15 cellular contexts compared by ENCODE assay signal in genomic region chr13:50537029-50537428, GRCh38.
DNase-seq lines count a peak whose midpoint lies in the region; ATAC-seq, FAIRE-seq and TF ChIP-seq lines count a peak whose summit lies in the region.
"Had no signal": no experiment of that assay in that cellular context is flagged by ENCODE, and none has a peak within 500 bp of the region (broad histone marks: within the 10 kb centered on the region; RNA-seq: fewer than 3 reads in every experiment).

No MANE protein-coding gene starts in this region.

- TF ChIP-seq CTCF in IMR-90 (conservative IDR thresholded peaks at IDR 0.05; ENCODE audit: low read depth, low read length), result no peak
- TF ChIP-seq CTCF in bronchial epithelial cell (IDR thresholded peaks at IDR 0.05; ENCODE audit: insufficient read depth, low read length, severe bottlenecking), result no peak
- no peak for TF ChIP-seq CTCF in keratinocyte (optimal IDR thresholded peaks at IDR 0.05 in 1 of 3, IDR thresholded peaks at IDR 0.05 in 1 of 3, conservative IDR thresholded peaks at IDR 0.05 in 1 of 3; ENCODE audit: extremely low read depth in 1 of 3, insufficient read depth in 2 of 3, low read length in 3 of 3)

- no peaks in the 10 kb centered on the region for H3K79me2 ChIP-seq in GM23248 (ENCODE audit: insufficient read depth)
- no peaks in the 10 kb centered on the region for H3K79me2 ChIP-seq in keratinocyte (ENCODE audit: control insufficient read depth, insufficient read depth, low read length)

- H3K4me1 ChIP-seq in GM23248 (ENCODE audit: insufficient read depth) (peaks cover 11% of the 10 kb centered on the region), IMR-90 (ENCODE audit: control insufficient read depth, insufficient read depth, low read length) (peaks cover 8% of the 10 kb centered on the region), keratinocyte (ENCODE audit: control insufficient read depth, extremely low read depth, insufficient read depth, low read length) (peaks cover 9% of the 10 kb centered on the region)

- H3K9ac ChIP-seq in GM23248, result no peak overlapping the region
- H3K9ac ChIP-seq in IMR-90 (ENCODE audit: low read depth, low read length), result no peak overlapping the region
- H3K9ac ChIP-seq in keratinocyte (ENCODE audit: control insufficient read depth, extremely low read depth, insufficient read depth, low read length), result no peak overlapping the region

- H3F3A ChIP-seq in GM23248 (ENCODE audit: insufficient read depth), result peaks cover 24% of the 10 kb centered on the region

- no peak for ATAC-seq in IMR-90 (ENCODE audit: low read depth)
- no peak for ATAC-seq in GM19395 (IDR thresholded peaks at IDR 0.05; ENCODE audit: unreplicated experiment)
- ATAC-seq in HG02588 (IDR thresholded peaks at IDR 0.05; ENCODE audit: unreplicated experiment), result no peak
- ATAC-seq: GM12878, GM23338 had no signal

- POLR2A ChIA-PET in IMR-90 (lab: Charles Lee; ENCODE audit: unreplicated experiment), result no interaction called here

- no peak overlapping the region for H2AK9ac ChIP-seq in IMR-90 (replicated peaks; ENCODE audit: low read depth, low read length, poor library complexity)

- H3K9me1 ChIP-seq in IMR-90 (ENCODE audit: insufficient read depth, low read length), result no peaks in the 10 kb centered on the region; the same call in 1 of the 2 replicates
- H3K9me1 ChIP-seq in keratinocyte (ENCODE audit: control insufficient read depth, extremely low read depth, insufficient read depth, low read length), result no peaks in the 10 kb centered on the region

- H3K56ac ChIP-seq in IMR-90 (ENCODE audit: extremely low read depth, insufficient read depth, low read length), result no peak overlapping the region

- dilution Hi-C loops in IMR-90 (cut with HindIII; ENCODE audit: low sequenced_read_pairs, unreplicated experiment) (no loop called here), keratinocyte (cut with MboI; ENCODE audit: extremely low pct_ligation_motif_present, low sequenced_read_pairs) (no loop called here)

- peak overlapping the region; percentile 21 for H4K5ac ChIP-seq in IMR-90 (ENCODE audit: low read depth, low read length)

- peak overlapping the region; percentile 38 for H3K14ac ChIP-seq in IMR-90 (replicated peaks; ENCODE audit: low read depth, low read length)

- no peak for TF ChIP-seq POLR2A in IMR-90 (IDR thresholded peaks at IDR 0.05; ENCODE audit: low read depth, low read length)

- H3K18ac ChIP-seq in IMR-90 (ENCODE audit: low read depth, low read length), result peak overlapping the region; percentile 88

- H4K8ac ChIP-seq in IMR-90 (ENCODE audit: low read depth in 2 of 2, low read length in 2 of 2), result peak overlapping the region; percentile 1 to 68; a peak in 2 of 4 replicates

- no peaks in the 10 kb centered on the region for H3K79me1 ChIP-seq in IMR-90 (ENCODE audit: low read depth in 1 of 2, low read length in 2 of 2)

- FAIRE-seq in bronchial epithelial cell (lab: Jason Lieb, UNC) (peak; percentile 60), keratinocyte (lab: Jason Lieb, UNC) (peak; percentile 67)
- FAIRE-seq: GM12878, GM18507, GM19239 had no signal

- CTCF ChIA-PET in IMR-90 (lab: Yijun Ruan, JAX), result interaction anchor here (0.6 kb wide), 1 partner anchor 521 kb away, joined by 4 read pairs; no protein-coding TSS in a partner anchor

- H2BK15ac ChIP-seq in IMR-90 (ENCODE audit: low read depth, low read length), result peak overlapping the region; percentile 64; the same call in 2 of the 3 replicates

- BruUV-seq in IMR-90 (replicated peaks; lab: Mats Ljungman, UMichigan), result no TSS peak

- TF ChIP-seq RAD21 in IMR-90 (IDR thresholded peaks at IDR 0.05; ENCODE audit: low read length), result no peak

- no peak overlapping the region for H3K4me3 ChIP-seq in GM23248
- no peak overlapping the region for H3K4me3 ChIP-seq in IMR-90 (ENCODE audit: insufficient read depth, low read depth, low read length)
- no peak overlapping the region for H3K4me3 ChIP-seq in bronchial epithelial cell (ENCODE audit: low read depth, low read length)
- H3K4me3 ChIP-seq in keratinocyte (ENCODE audit: control insufficient read depth in 2 of 3, extremely low read depth in 1 of 3, insufficient read depth in 2 of 3, low read depth in 1 of 3, low read length in 3 of 3), result no peak overlapping the region
- H3K4me3 ChIP-seq: GM12878, GM23338 had no signal

- H3K4me2 ChIP-seq in GM23248 (ENCODE audit: unreplicated experiment), result no peak overlapping the region
- no peak overlapping the region for H3K4me2 ChIP-seq in IMR-90 (ENCODE audit: low read depth, low read length)
- no peak overlapping the region for H3K4me2 ChIP-seq in keratinocyte (ENCODE audit: control insufficient read depth, extremely low read depth, insufficient read depth, low read depth, low read length)
- H3K4me2 ChIP-seq: GM23338 had no signal

- peak overlapping the region; percentile 83 for H2BK120ac ChIP-seq in IMR-90 (ENCODE audit: low read depth, low read length)

- peak overlapping the region; percentile 64 for H4K91ac ChIP-seq in IMR-90 (ENCODE audit: insufficient read depth, low read depth, low read length)

- 100% methylated on average over 1 of the region's 1 CpG for WGBS in GM23248 (ENCODE audit: low coverage in 1 of 2, low lambda C conversion rate in 2 of 2, missing lambda C conversion rate in 2 of 2), 2 experiments
- no CpG with 5 or more reads among the region's 1 CpG for WGBS in IMR-90 (ENCODE audit: extremely low coverage in 2 of 2, insufficient read length in 1 of 2), 2 experiments

- H2AFZ ChIP-seq in GM23248 (no peak overlapping the region), IMR-90 (replicated peaks; ENCODE audit: low read length, poor library complexity) (no peak overlapping the region), keratinocyte (ENCODE audit: control insufficient read depth, low read length) (peak overlapping the region; percentile 73)
- H2AFZ ChIP-seq: GM23338 had no signal

- H3K27me3 ChIP-seq in GM23248 (replicated peaks; ENCODE audit: insufficient read depth) (no peaks in the 10 kb centered on the region), IMR-90 (ENCODE audit: control insufficient read depth, insufficient read depth, low read length) (no peaks in the 10 kb centered on the region), bronchial epithelial cell (ENCODE audit: control insufficient read depth, insufficient read depth, low read length) (no peaks in the 10 kb centered on the region), keratinocyte (ENCODE audit: control insufficient read depth, extremely low read depth, insufficient read depth, low read length) (no peaks in the 10 kb centered on the region)

- in situ Hi-C loops in GM23248 (cut with MboI) (loop anchor here (10.0 to 25.0 kb wide), 4 partner anchors 258 to 550 kb away; partner anchors contain the start of gene TRIM13), IMR-90 (cut with MboI; ENCODE audit: low sequenced_read_pairs) (loop anchor here (5.0 kb wide), 1 partner anchor 455 kb away; no protein-coding TSS in a partner anchor)

- intact Hi-C loops in IMR-90 (cut with micrococcal nuclease), result loop anchor here (5.0 to 10.0 kb wide), 2 partner anchors 312 to 375 kb away; no protein-coding TSS in a partner anchor

- no peaks in the 10 kb centered on the region for H3K9me2 ChIP-seq in GM23248 (ENCODE audit: insufficient read depth)

- H2AK5ac ChIP-seq in IMR-90 (ENCODE audit: low read depth, low read length), result peak overlapping the region; percentile 75

- H4K20me1 ChIP-seq in GM23248 (ENCODE audit: insufficient read depth) (no peaks in the 10 kb centered on the region), IMR-90 (ENCODE audit: insufficient read depth, low read length) (no peaks in the 10 kb centered on the region), keratinocyte (ENCODE audit: control insufficient read depth, extremely low read depth, insufficient read depth, low read length) (no peaks in the 10 kb centered on the region)

- peak overlapping the region; percentile 56 for H2BK5ac ChIP-seq in IMR-90 (ENCODE audit: low read depth, low read length, poor library complexity, severe bottlenecking)

- DNase-seq in GM23248 (no peak), IMR-90 (no peak), bronchial epithelial cell (ENCODE audit: low read depth) (peak; percentile 75), keratinocyte (ENCODE audit: low read depth, low spot score) (peak; percentile 4), GM19240 (ENCODE audit: insufficient read length, low spot score) (no peak)
- DNase-seq: C1 segment of cervical spinal cord; CD4-positive, alpha-beta memory T cell; DMS79; H9 had no signal

- 0 out of 2 replicates have a peak overlapping the region, but pooled peaks have one; percentile 32 for H3K23ac ChIP-seq in IMR-90 (ENCODE audit: low read depth, low read length)

- H2BK20ac ChIP-seq in IMR-90 (ENCODE audit: low read depth, low read length), result peak overlapping the region; percentile 80

- H3K36me3 ChIP-seq in GM23248 (ENCODE audit: low read depth), result no peaks in the 10 kb centered on the region
- no peaks in the 10 kb centered on the region for H3K36me3 ChIP-seq in IMR-90 (ENCODE audit: control insufficient read depth, insufficient read depth, low read length)
- no peaks in the 10 kb centered on the region for H3K36me3 ChIP-seq in bronchial epithelial cell (ENCODE audit: control insufficient read depth, insufficient read depth, low read length)
- no peaks in the 10 kb centered on the region for H3K36me3 ChIP-seq in keratinocyte (ENCODE audit: control insufficient read depth in 2 of 2, extremely low read depth in 1 of 2, insufficient read depth in 2 of 2, low read length in 2 of 2)

- no peaks in the 10 kb centered on the region for H3K9me3 ChIP-seq in GM23248 (ENCODE audit: low read depth)
- H3K9me3 ChIP-seq in IMR-90 (ENCODE audit: control insufficient read depth, insufficient read depth, low read length), result no peaks in the 10 kb centered on the region
- no peaks in the 10 kb centered on the region for H3K9me3 ChIP-seq in keratinocyte (ENCODE audit: control insufficient read depth, low read depth, low read length)

- peak overlapping the region; percentile 76 for H3K4ac ChIP-seq in IMR-90 (ENCODE audit: low read depth, low read length)

- H3K27ac ChIP-seq in GM23248 (peak overlapping the region; percentile 44), IMR-90 (ENCODE audit: insufficient read depth, low read length) (peak overlapping the region; percentile 6; the same call in 1 of the 2 replicates), keratinocyte (ENCODE audit: control insufficient read depth, insufficient read depth, low read length) (no peak overlapping the region)

TF ChIP-seq in IMR-90, 13 proteins besides CTCF, POLR2A, EP300 and RAD21 (continues in another document):
- TF ChIP-seq RFX5 (IDR thresholded peaks at IDR 0.05; ENCODE audit: low read depth, low read length), result no peak
- no peak for TF ChIP-seq ELK1 (IDR thresholded peaks at IDR 0.05; ENCODE audit: borderline replicate concordance, low read depth, low read length)
- TF ChIP-seq RCOR1 (IDR thresholded peaks at IDR 0.05; ENCODE audit: insufficient replicate concordance, low read length), result no peak

Comparison
In these comparisons a context has a peak if more than half of its experiments do, and no peak if none do; other contexts are left out.
1. DNase-seq: peak in bronchial epithelial cell (single experiment) and keratinocyte (single experiment); none in GM23248 (single experiment), IMR-90 (single experiment) and GM19240 (single experiment).